Comparison of ENCODE assay signal across 12 cellular contexts in genomic region chr6:109082178-109082577, GRCh38. TPM values are rescaled to one million over a fixed set of nuclear protein-coding genes. Genes with fewer than 3 reads are reported as not detected.
DNase-seq lines count a peak whose midpoint lies in the region; ATAC-seq, FAIRE-seq and TF ChIP-seq lines count a peak whose summit lies in the region.
"Had no signal": no experiment of that assay in that cellular context is flagged by ENCODE, and none has a peak within 500 bp of the region (broad histone marks: within the 10 kb centered on the region; RNA-seq: fewer than 3 reads in every experiment).

No MANE protein-coding gene starts in this region.

- H3K4me3 Mint-ChIP-seq in Caco-2 (ENCODE audit: unreplicated experiment), result no peak overlapping the region
- H3K4me3 Mint-ChIP-seq: CD8-positive, alpha-beta memory T cell; IgD-negative memory B cell had no signal

- H4K20me1 ChIP-seq in GM12878 (ENCODE audit: control insufficient read depth, insufficient read depth), result no peaks in the 10 kb centered on the region

- no peak for TF ChIP-seq EP300 in GM12878 (IDR thresholded peaks at IDR 0.05; ENCODE audit: borderline replicate concordance in 1 of 2, control insufficient read depth in 1 of 2, low read depth in 2 of 2, low read length in 2 of 2)

- no peaks in the 10 kb centered on the region for H3K9me3 ChIP-seq in GM12878 (replicated peaks; ENCODE audit: control insufficient read depth, insufficient read depth, low read length)
- no peaks in the 10 kb centered on the region for H3K9me3 ChIP-seq in right lobe of liver
- H3K9me3 ChIP-seq in Caco-2, result no peaks in the 10 kb centered on the region

- H3K4me1 ChIP-seq in GM12878 (ENCODE audit: control insufficient read depth, insufficient read depth, low read length) (no peaks in the 10 kb centered on the region), right lobe of liver (peaks cover 0 to under 1% (median 0%) of the 10 kb centered on the region in 4 donors), Caco-2 (no peaks in the 10 kb centered on the region)

- no peaks in the 10 kb centered on the region for H3K36me3 Mint-ChIP-seq in Caco-2 (ENCODE audit: insufficient read depth, unreplicated experiment)

- no peak for TF ChIP-seq CTCF in GM12878 (IDR thresholded peaks at IDR 0.05 in 2 of 3, conservative IDR thresholded peaks at IDR 0.05 in 1 of 3; ENCODE audit: control insufficient read depth in 2 of 3, extremely low read depth in 1 of 3, insufficient read depth in 1 of 3, low read depth in 3 of 3, low read length in 3 of 3)
- no peak for TF ChIP-seq CTCF in right lobe of liver (IDR thresholded peaks at IDR 0.05)
- TF ChIP-seq CTCF in Caco-2 (IDR thresholded peaks at IDR 0.05; ENCODE audit: insufficient read depth in 1 of 2, low read depth in 1 of 2, low read length in 1 of 2, severe bottlenecking in 1 of 2, unreplicated experiment in 1 of 2), result no peak

- H3K27me3 ChIP-seq in GM12878 (replicated peaks in 1 of 2; ENCODE audit: control insufficient read depth in 2 of 2, insufficient read depth in 2 of 2, low read length in 1 of 2), result no peaks in the 10 kb centered on the region
- no peaks in the 10 kb centered on the region for H3K27me3 ChIP-seq in right lobe of liver
- H3K27me3 ChIP-seq in Caco-2 (replicated peaks; ENCODE audit: control insufficient read depth, insufficient read depth, low read length), result no peaks in the 10 kb centered on the region

- H3K27ac ChIP-seq in GM12878 (ENCODE audit: control insufficient read depth, insufficient read depth), result no peak overlapping the region
- H3K27ac ChIP-seq in right lobe of liver, result no peak overlapping the region

- FAIRE-seq in GM12878 (lab: Jason Lieb, UNC), result no peak

- no TSS peak for BruUV-seq in GM12878 (replicated peaks; lab: Mats Ljungman, UMichigan)
- BruUV-seq in Caco-2 (replicated peaks; lab: Mats Ljungman, UMichigan), result no TSS peak

- no peaks in the 10 kb centered on the region for H3K9me3 Mint-ChIP-seq in Caco-2 (ENCODE audit: unreplicated experiment)
- H3K9me3 Mint-ChIP-seq: CD8-positive, alpha-beta memory T cell; IgD-negative memory B cell had no signal

- ATAC-seq in GM12878 (peak; percentile 64), right lobe of liver (peak; percentile 19 to 52 (median 42)), GM18868 (IDR thresholded peaks at IDR 0.05; ENCODE audit: unreplicated experiment) (no peak), GM21786 (IDR thresholded peaks at IDR 0.05; ENCODE audit: unreplicated experiment) (no peak)

- no peak overlapping the region for H3K4me2 ChIP-seq in GM12878 (ENCODE audit: control insufficient read depth, insufficient read depth)

- no peak overlapping the region for H2AFZ ChIP-seq in GM12878 (ENCODE audit: control insufficient read depth, low read depth, low read length)

- no peaks in the 10 kb centered on the region for H3K79me2 ChIP-seq in GM12878 (ENCODE audit: control insufficient read depth, insufficient read depth, low read length)

- 94% methylated on average over 1 of the region's 1 CpG for WGBS in GM12878 (ENCODE audit: insufficient coverage, insufficient replicate concordance, low lambda C conversion rate, missing lambda C conversion rate)
- WGBS in right lobe of liver (ENCODE audit: insufficient coverage, low coverage, low lambda C conversion rate, missing lambda C conversion rate), result 89% methylated on average over 1 of the region's 1 CpG

- in situ Hi-C loops in GM12878 (cut with MboI), result no loop called here

- POLR2A ChIA-PET in GM12878 (lab: Charles Lee), result no interaction called here
- POLR2A ChIA-PET in Caco-2 (lab: Charles Lee), result no interaction called here

- TF ChIP-seq RAD21 in GM12878 (IDR thresholded peaks at IDR 0.05; ENCODE audit: insufficient read depth, low read depth, low read length), result no peak

- H3K4me3 ChIP-seq in GM12878 (no peak overlapping the region), right lobe of liver (no peak overlapping the region), Caco-2 (ENCODE audit: low read depth, low read length) (no peak overlapping the region)

- no peaks in the 10 kb centered on the region for H3K27me3 Mint-ChIP-seq in Caco-2 (ENCODE audit: insufficient read depth, unreplicated experiment)
- H3K27me3 Mint-ChIP-seq: CD8-positive, alpha-beta memory T cell; IgD-negative memory B cell had no signal

- intact Hi-C loops in GM12878 (cut with micrococcal nuclease; ENCODE audit: unreplicated experiment) (no loop called here), right lobe of liver (cut with DNase I) (no loop called here), Caco-2 (cut with micrococcal nuclease; ENCODE audit: unreplicated experiment) (no loop called here)

- DNase-seq in AG20443 (ENCODE audit: low spot score) (peak; percentile 33), M059J (ENCODE audit: low read depth) (peak; percentile 48), GM12878 (ENCODE audit: low read depth, low spot score) (no peak), right lobe of liver (no peak), Caco-2 (no peak), germinal center (ENCODE audit: low spot score) (no peak)
- DNase-seq: activated CD4-positive, alpha-beta T cell treated with anti-CD3 and anti-CD28 coated beads for 4 hours; amniotic stem cell; CD8-positive, alpha-beta memory T cell had no signal

- no peaks in the 10 kb centered on the region for H3K36me3 ChIP-seq in GM12878 (ENCODE audit: control insufficient read depth in 2 of 2, insufficient read depth in 2 of 2, low read length in 1 of 2)
- no peaks in the 10 kb centered on the region for H3K36me3 ChIP-seq in right lobe of liver
- H3K36me3 ChIP-seq in Caco-2 (ENCODE audit: control insufficient read depth, insufficient read depth, low read length), result no peaks in the 10 kb centered on the region

- no peak overlapping the region for H3K27ac Mint-ChIP-seq in Caco-2 (ENCODE audit: unreplicated experiment)
- H3K27ac Mint-ChIP-seq: CD8-positive, alpha-beta memory T cell; IgD-negative memory B cell had no signal

- H3K4me1 Mint-ChIP-seq in Caco-2 (ENCODE audit: low read depth, unreplicated experiment), result peaks cover 2% of the 10 kb centered on the region

- H3K9ac ChIP-seq in GM12878 (ENCODE audit: control insufficient read depth, insufficient read depth, low read length), result no peak overlapping the region

- TF ChIP-seq POLR2A in GM12878 (IDR thresholded peaks at IDR 0.05; ENCODE audit: low read depth, low read length), result no peak
- no peak for TF ChIP-seq POLR2A in right lobe of liver (IDR thresholded peaks at IDR 0.05)

- SMC1A ChIA-PET in GM12878 (lab: Charles Lee; ENCODE audit: uncharacterized antibody, unreplicated experiment), result interaction anchor here (0.7 to 1.3 kb wide), 4 partner anchors 13 to 826 kb away, joined by 3 read pairs; partner anchors contain the start of genes CEP57L1 and SMPD2

- RAD21 ChIA-PET in GM12878 (lab: Charles Lee; ENCODE audit: unreplicated experiment), result interaction anchor here (1.3 kb wide), 1 partner anchor 12 kb away, joined by 3 read pairs; the partner anchor contains the start of gene SESN1

- CTCF ChIA-PET in GM12878 (lab: Yijun Ruan, JAX) (interaction anchor here (1.2 to 1.3 kb wide), 3 partner anchors 9 to 26 kb away, joined by 3 to 5 read pairs (median 4); no protein-coding TSS in a partner anchor), Caco-2 (lab: Charles Lee) (no interaction called here)

RNA-seq across cellular contexts. Expression of gene SESN1, which starts 12.5 kb away (rescaled TPM):
- total RNA-seq in M059J (2014; rRNA removed; shearing (Covaris generic)), result 4.9 and 9.2 TPM in 2 replicates
- 12.5 and 14.1 TPM in 2 replicates for total RNA-seq in GM12878 (2013; cell fraction: nucleolus; rRNA removed)
- total RNA-seq in GM12878 (2014; rRNA removed), result 3.8 and 4.3 TPM in 2 replicates
- 3.1 and 3.2 TPM in 2 replicates for total RNA-seq in GM12878 (2014; rRNA removed; fragmentation: Illumina TruSeq; extraction: Trizol)
- total RNA-seq in GM12878 (2021), result 2.4 and 2.8 TPM in 2 replicates
- 1.8 TPM for polyA plus RNA-seq in GM12878 (2011; ENCODE audit: low read depth)
- polyA plus RNA-seq in GM12878 (2011; rRNA removed), result 13.0 and 17.3 TPM in 2 replicates
- polyA plus RNA-seq in GM12878 (2011; cell fraction: cytosol; rRNA removed), result 4.1 and 5.0 TPM in 2 replicates
- polyA plus RNA-seq in GM12878 (2011; cell fraction: nucleus; rRNA removed), result 8.0 and 11.5 TPM in 2 replicates
- 2.8 and 5.1 TPM in 2 replicates for polyA plus RNA-seq in GM12878 (2012)
- polyA plus RNA-seq in GM12878 (2014; fragmentation: Illumina TruSeq; extraction: Trizol), result 3.4 TPM in 2 replicates
- polyA plus RNA-seq in GM12878 (2014; fragmentation: Nextera tagmentation; extraction: Ambion mirVana), result 1 to 10 TPM; 1.3 to 1.4 TPM
- polyA plus RNA-seq in GM12878 (2014; rRNA removed), result 2.0 and 3.0 TPM in 2 replicates
- polyA plus RNA-seq in GM12878 (2016; fragmentation: Nextera tagmentation; extraction: Ambion mirVana), result 1 to 10 TPM; 6.0 to 8.3 TPM
- 8.3 and 10.6 TPM in 2 replicates for polyA minus RNA-seq in GM12878 (2011; rRNA and poly(A)+ RNA removed)
- polyA minus RNA-seq in GM12878 (2011; cell fraction: cytosol; rRNA and poly(A)+ RNA removed), result 2.8 and 3.5 TPM in 2 replicates
- polyA minus RNA-seq in GM12878 (2011; cell fraction: nucleus; rRNA and poly(A)+ RNA removed), result 12.1 and 12.2 TPM in 2 replicates
- 10 to 100 TPM in 5 of 6 experiments, 1 to 10 TPM in 1; 8.7 to 17.1 (median 11.9) TPM for total RNA-seq in right lobe of liver
- 21.9 and 25.3 TPM in 2 replicates for total RNA-seq in Caco-2 (2022)

RNA-seq across cellular contexts. Expression of gene CEP57L1, which starts 13.1 kb away (rescaled TPM):
- 51.2 and 51.3 TPM in 2 replicates for total RNA-seq in M059J (2014; rRNA removed; shearing (Covaris generic))
- 35.4 and 36.5 TPM in 2 replicates for total RNA-seq in GM12878 (2013; cell fraction: nucleolus; rRNA removed)
- total RNA-seq in GM12878 (2014; rRNA removed) (18.5 and 22.1 TPM in 2 replicates), GM12878 (2014; rRNA removed; fragmentation: Illumina TruSeq; extraction: Trizol) (25.6 and 27.4 TPM in 2 replicates), GM12878 (2021) (13.9 and 16.5 TPM in 2 replicates), right lobe of liver (1 to 10 TPM; 6.3 to 9.5 (median 7.6) TPM), Caco-2 (2022) (11.0 and 12.7 TPM in 2 replicates)
- 7.7 TPM for polyA plus RNA-seq in GM12878 (2011; ENCODE audit: low read depth)
- polyA plus RNA-seq in GM12878 (2011; rRNA removed) (21.3 and 36.4 TPM in 2 replicates), GM12878 (2014; fragmentation: Illumina TruSeq; extraction: Trizol) (20.4 and 34.4 TPM in 2 replicates), GM12878 (2014; fragmentation: Nextera tagmentation; extraction: Ambion mirVana) (10 to 100 TPM; 22.6 to 24.0 TPM), GM12878 (2014; rRNA removed) (12.0 and 12.7 TPM in 2 replicates), GM12878 (2016; fragmentation: Nextera tagmentation; extraction: Ambion mirVana) (10 to 100 TPM; 29.0 to 30.5 TPM)
- polyA plus RNA-seq in GM12878 (2011; cell fraction: cytosol; rRNA removed), result 9.2 and 13.6 TPM in 2 replicates
- 14.8 and 16.3 TPM in 2 replicates for polyA plus RNA-seq in GM12878 (2011; cell fraction: nucleus; rRNA removed)
- 8.2 and 12.6 TPM in 2 replicates for polyA plus RNA-seq in GM12878 (2012)
- polyA minus RNA-seq in GM12878 (2011; rRNA and poly(A)+ RNA removed), result 9.3 and 13.4 TPM in 2 replicates
- polyA minus RNA-seq in GM12878 (2011; cell fraction: cytosol; rRNA and poly(A)+ RNA removed), result 4.0 and 12.5 TPM in 2 replicates
- 8.6 and 12.9 TPM in 2 replicates for polyA minus RNA-seq in GM12878 (2011; cell fraction: nucleus; rRNA and poly(A)+ RNA removed)

Comparison
In these comparisons a context has a peak if more than half of its experiments do, and no peak if none do; other contexts are left out.
1. DNase-seq: peak in AG20443 (single experiment) and M059J (single experiment); none in GM12878 (single experiment), right lobe of liver (0 of 3), Caco-2 (0 of 2) and germinal center (single experiment).
2. ATAC-seq: peak in GM12878 (single experiment) and right lobe of liver (4 of 4); none in GM18868 (single experiment) and GM21786 (single experiment).